22 cellular contexts compared by ENCODE assay signal in genomic region chr17:14745122-14745521, GRCh38.
DNase-seq lines count a peak whose midpoint lies in the region; ATAC-seq and TF ChIP-seq lines count a peak whose summit lies in the region.
"Had no signal": no experiment of that assay in that cellular context is flagged by ENCODE, and none has a peak within 500 bp of the region (broad histone marks: within the 10 kb centered on the region; RNA-seq: fewer than 3 reads in every experiment).

No MANE protein-coding gene starts in this region.

- H4K91ac ChIP-seq in trophoblast cell (ENCODE audit: low read depth, low read length) = no peak overlapping the region

- DNase-seq in EH (ENCODE audit: low read depth) (peak; percentile 97), MV-4-11 (lab: John Stamatoyannopoulos, UW) (peak; percentile 71), choroid plexus epithelial cell (ENCODE audit: low read depth) (peak; percentile 71), trophoblast cell (peak; percentile 92 to 96), cerebellar cortex (ENCODE audit: low spot score) (no peak)
- DNase-seq in activated CD4-positive, alpha-beta memory T cell treated with anti-CD3 and anti-CD28 coated beads, Interleukin-2, amount 10 ng/mL, durations not matched to agents 7 days and 5 days = no peak
- DNase-seq: activated CD4-positive, alpha-beta T cell treated with anti-CD3 and anti-CD28 coated beads for 4 hours; activated CD8-positive, alpha-beta memory T cell treated with anti-CD3 and anti-CD28 coated beads, Interleukin-2, amount 50 U/mL, for 4 hours; activated gamma-delta T cell treated with Interleukin-2 at 50 U/mL for 16 hours; C1 segment of cervical spinal cord; heart left ventricle; mesendoderm; NCI-H1048; NCI-H2081 treated with DMSO at 0.1 percent for 48 hours; NCI-H526 treated with DMSO at 0.1 percent for 48 hours; SK-N-SH; spleen had no signal

- CTCF ChIA-PET in activated CD4-positive, alpha-beta memory T cell treated with anti-CD3 and anti-CD28 coated beads, Interleukin-2, amount 10 ng/mL, durations not matched to agents 7 days and 5 days (lab: Charles Lee) = no interaction called here

- H3K27me3 Mint-ChIP-seq in activated CD4-positive, alpha-beta memory T cell treated with anti-CD3 and anti-CD28 coated beads, Interleukin-2, amount 10 ng/mL, durations not matched to agents 7 days and 5 days = no peaks in the 10 kb centered on the region
- H3K27me3 Mint-ChIP-seq: natural killer cell treated with Interleukin-12 subunit alpha and Interleukin-12 subunit beta and Interleukin-15 and Interleukin-18, amount 100 ng/mL, for 72 hours had no signal

- no peak overlapping the region for H3K27ac ChIP-seq in trophoblast cell (ENCODE audit: low read depth, low read length)
- H3K27ac ChIP-seq: heart left ventricle, thoracic aorta had no signal

- WGBS in trophoblast cell (ENCODE audit: extremely low coverage, insufficient coverage, insufficient read length) = no CpG with 5 or more reads among the region's 3 CpGs

- H3K4me1 ChIP-seq in trophoblast cell (ENCODE audit: control insufficient read depth in 1 of 2, insufficient read depth in 2 of 2, low read length in 2 of 2) = peaks cover 2 to 11% of the 10 kb centered on the region in 2 experiments

- no peak overlapping the region for H2BK12ac ChIP-seq in trophoblast cell (ENCODE audit: low read length)

- H2BK120ac ChIP-seq in trophoblast cell (ENCODE audit: insufficient read depth, low read length, poor library complexity) = no peak overlapping the region

- H3K4me1 Mint-ChIP-seq in activated CD4-positive, alpha-beta memory T cell treated with anti-CD3 and anti-CD28 coated beads, Interleukin-2, amount 10 ng/mL, durations not matched to agents 7 days and 5 days = no peaks in the 10 kb centered on the region

- ATAC-seq in HG02763 (IDR thresholded peaks at IDR 0.05; ENCODE audit: unreplicated experiment) (no peak), HG02588 (IDR thresholded peaks at IDR 0.05; ENCODE audit: unreplicated experiment) (no peak)
- ATAC-seq: heart left ventricle had no signal

- no peak overlapping the region for H3K9ac ChIP-seq in trophoblast cell (ENCODE audit: low read length)
- H3K9ac ChIP-seq: SK-N-SH had no signal

- H3K18ac ChIP-seq in trophoblast cell (ENCODE audit: low read length) = no peak overlapping the region

- H3K4me3 ChIP-seq in choroid plexus epithelial cell (ENCODE audit: low read depth, low read length) (no peak overlapping the region), trophoblast cell (ENCODE audit: low read depth, low read length) (no peak overlapping the region)
- H3K4me3 ChIP-seq: heart left ventricle, spleen, thoracic aorta had no signal

- no peak overlapping the region for H2AFZ ChIP-seq in trophoblast cell (ENCODE audit: insufficient read depth, low read length, poor library complexity)

- no peak overlapping the region for H4K8ac ChIP-seq in trophoblast cell (ENCODE audit: low read depth, low read length)

- no peaks in the 10 kb centered on the region for H3K79me1 ChIP-seq in trophoblast cell (ENCODE audit: low read length)

- no peak for TF ChIP-seq CTCF in choroid plexus epithelial cell (conservative IDR thresholded peaks at IDR 0.05; ENCODE audit: low read depth, low read length)

- POLR2A ChIA-PET in activated CD4-positive, alpha-beta memory T cell treated with anti-CD3 and anti-CD28 coated beads, Interleukin-2, amount 10 ng/mL, durations not matched to agents 7 days and 5 days (lab: Charles Lee) = no interaction called here

- no peak overlapping the region for H3K4me2 ChIP-seq in trophoblast cell (ENCODE audit: low read length)
- H3K4me2 ChIP-seq: SK-N-SH had no signal

- no peak overlapping the region for H2AK5ac ChIP-seq in trophoblast cell (ENCODE audit: low read length)

- H3K14ac ChIP-seq in trophoblast cell (ENCODE audit: low read length) = no peak overlapping the region

- H2BK5ac ChIP-seq in trophoblast cell (ENCODE audit: low read depth, low read length, poor library complexity) = no peak overlapping the region

- H3K9me3 Mint-ChIP-seq in activated CD4-positive, alpha-beta memory T cell treated with anti-CD3 and anti-CD28 coated beads, Interleukin-2, amount 10 ng/mL, durations not matched to agents 7 days and 5 days = no peaks in the 10 kb centered on the region
- H3K9me3 Mint-ChIP-seq: natural killer cell treated with Interleukin-12 subunit alpha and Interleukin-12 subunit beta and Interleukin-15 and Interleukin-18, amount 100 ng/mL, for 72 hours had no signal

- H3K27ac Mint-ChIP-seq in activated CD4-positive, alpha-beta memory T cell treated with anti-CD3 and anti-CD28 coated beads, Interleukin-2, amount 10 ng/mL, durations not matched to agents 7 days and 5 days = no peak overlapping the region
- H3K27ac Mint-ChIP-seq: progenitor cell of endocrine pancreas had no signal

- no peaks in the 10 kb centered on the region for H3K79me2 ChIP-seq in trophoblast cell (ENCODE audit: control insufficient read depth, insufficient read depth, low read length, poor library complexity)

- no peak overlapping the region for H4K12ac ChIP-seq in trophoblast cell (ENCODE audit: low read depth, low read length)

- H3K36me3 ChIP-seq in trophoblast cell (ENCODE audit: control insufficient read depth in 1 of 2, insufficient read depth in 2 of 2, low read length in 2 of 2) = no peaks in the 10 kb centered on the region
- H3K36me3 ChIP-seq: heart left ventricle, spleen, thoracic aorta had no signal

- no peak overlapping the region for H3K4ac ChIP-seq in trophoblast cell (ENCODE audit: low read depth, low read length)

- no peaks in the 10 kb centered on the region for H3K36me3 Mint-ChIP-seq in activated CD4-positive, alpha-beta memory T cell treated with anti-CD3 and anti-CD28 coated beads, Interleukin-2, amount 10 ng/mL, durations not matched to agents 7 days and 5 days (ENCODE audit: low read depth)
- H3K36me3 Mint-ChIP-seq: natural killer cell treated with Interleukin-12 subunit alpha and Interleukin-12 subunit beta and Interleukin-15 and Interleukin-18, amount 100 ng/mL, for 72 hours had no signal

- H3K4me3 Mint-ChIP-seq in activated CD4-positive, alpha-beta memory T cell treated with anti-CD3 and anti-CD28 coated beads, Interleukin-2, amount 10 ng/mL, durations not matched to agents 7 days and 5 days = no peak overlapping the region
- H3K4me3 Mint-ChIP-seq: natural killer cell treated with Interleukin-12 subunit alpha and Interleukin-12 subunit beta and Interleukin-15 and Interleukin-18, amount 100 ng/mL, for 72 hours had no signal

- H3K23ac ChIP-seq in trophoblast cell (ENCODE audit: low read length) = no peak overlapping the region

- no peaks in the 10 kb centered on the region for H3K9me3 ChIP-seq in trophoblast cell (ENCODE audit: insufficient read depth, low read depth, low read length)
- H3K9me3 ChIP-seq: heart left ventricle, SK-N-SH, spleen, thoracic aorta had no signal

- H3K27me3 ChIP-seq in trophoblast cell (ENCODE audit: insufficient read depth, low read length) = no peaks in the 10 kb centered on the region
- H3K27me3 ChIP-seq: heart left ventricle, spleen had no signal

Comparison
In these comparisons a context has a peak if more than half of its experiments do, and no peak if none do; other contexts are left out.
1. DNase-seq: peak in EH (single experiment), MV-4-11 (single experiment), choroid plexus epithelial cell (single experiment) and trophoblast cell (2 of 2); none in activated CD4-positive, alpha-beta memory T cell treated with anti-CD3 and anti-CD28 coated beads, Interleukin-2, amount 10 ng/mL, durations not matched to agents 7 days and 5 days (single experiment) and cerebellar cortex (single experiment).